ENCODE assay signal across 1 cellular context in genomic region chr1:157193702-157194391, GRCh38.
TF ChIP-seq lines count a peak whose summit lies in the region.

No MANE protein-coding gene starts in this region.

TF ChIP-seq in H1, 55 proteins besides CTCF, POLR2A, EP300 and RAD21 (continued from another document):
- no peak for TF ChIP-seq USF2 (IDR thresholded peaks at IDR 0.05; ENCODE audit: low read length)
- TF ChIP-seq KDM5A (IDR thresholded peaks at IDR 0.05; ENCODE audit: low read length), result no peak
- TF ChIP-seq TCF12 (IDR thresholded peaks at IDR 0.05; ENCODE audit: low read depth, low read length), result no peak
